ENCODE assay signal across 8 cellular contexts in the genomic region with DNA sequence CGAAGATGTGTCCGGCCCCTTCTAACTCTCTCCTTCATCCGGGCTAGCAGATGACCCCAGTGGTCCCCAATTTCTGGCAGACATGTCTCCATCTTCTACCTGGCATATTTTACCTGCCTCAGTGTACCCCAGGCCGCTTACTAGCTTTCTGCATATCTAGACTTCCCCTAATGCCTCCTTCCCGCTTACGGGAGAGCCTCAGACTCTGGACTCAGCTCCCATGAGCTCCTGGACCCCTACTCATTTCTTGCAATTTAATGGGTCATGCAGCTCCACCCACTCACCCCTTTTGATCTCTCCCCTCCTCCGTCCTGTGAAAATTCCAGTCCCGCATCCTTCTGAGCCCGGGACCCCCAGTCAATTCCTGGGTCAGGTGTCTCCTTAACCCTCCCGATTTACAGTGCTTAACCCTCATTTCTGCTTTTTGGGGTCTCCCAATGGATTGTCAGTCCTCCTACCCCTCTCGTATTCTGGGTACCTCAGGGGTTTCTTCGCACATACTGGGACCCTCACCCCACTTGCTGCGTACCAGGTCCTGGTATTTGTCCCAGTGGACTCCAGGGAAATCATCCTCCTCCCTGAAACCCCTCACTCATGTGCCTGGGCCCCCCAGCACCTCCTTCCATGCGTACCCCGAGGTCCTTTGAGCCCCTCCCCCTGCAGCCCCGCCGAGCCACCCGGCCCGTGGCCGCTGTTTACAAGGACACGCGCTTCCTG. TPM values are rescaled to one million over a fixed set of nuclear protein-coding genes. Genes with fewer than 3 reads are reported as not detected.
A peak's percentile ranks its signal among the peaks of the same experiment; 100 is the strongest.
DNase-seq lines count a peak whose midpoint lies in the region; ATAC-seq and TF ChIP-seq lines count a peak whose summit lies in the region.

No MANE protein-coding gene starts in this region.

- no peak for DNase-seq in GM06990 (ENCODE audit: extremely low read depth, insufficient read length)
- DNase-seq in SJSA1 (ENCODE audit: low read depth in 1 of 2, low spot score in 2 of 2) = no peak
- DNase-seq in esophagus squamous epithelium (lab: John Stamatoyannopoulos, UW) = no peak
- no peak for DNase-seq in retinal pigment epithelial cell (ENCODE audit: low read depth)
- no peak for DNase-seq in NCI-H2029 (lab: John Stamatoyannopoulos, UW)

- H3K4me3 ChIP-seq in GM06990 (replicated peaks; ENCODE audit: low read depth, low read length) (peak overlapping the region; percentile 96), SJSA1 (peak overlapping the region; percentile 70), esophagus squamous epithelium (peak overlapping the region; percentile 79 to 89 (median 88)), retinal pigment epithelial cell (ENCODE audit: low read length) (peak overlapping the region; percentile 76)

- no peaks in the 10 kb centered on the region for H3K27me3 ChIP-seq in GM06990 (replicated peaks; ENCODE audit: control insufficient read depth, insufficient read depth, low read length)
- H3K27me3 ChIP-seq in SJSA1 (replicated peaks) = no peaks in the 10 kb centered on the region
- no peaks in the 10 kb centered on the region for H3K27me3 ChIP-seq in esophagus squamous epithelium

- 1% methylated on average over 15 to 16 of the region's 22 CpGs for WGBS in esophagus squamous epithelium, 2 donors

- H3K4me1 ChIP-seq in SJSA1 (replicated peaks) (peaks cover 67% of the 10 kb centered on the region), esophagus squamous epithelium (peaks cover 50 to 77% (median 62%) of the 10 kb centered on the region in 3 donors)

- TF ChIP-seq CTCF in GM06990 (IDR thresholded peaks at IDR 0.05; ENCODE audit: insufficient read depth, low read length, poor library complexity, severe bottlenecking) = no peak
- no peak for TF ChIP-seq CTCF in esophagus squamous epithelium (IDR thresholded peaks at IDR 0.05)
- no peak for TF ChIP-seq CTCF in retinal pigment epithelial cell (conservative IDR thresholded peaks at IDR 0.05; ENCODE audit: low read depth, low read length)

- H3K9me3 ChIP-seq in SJSA1 (replicated peaks) (no peaks in the 10 kb centered on the region), esophagus squamous epithelium (no peaks in the 10 kb centered on the region)

- H3K36me3 ChIP-seq in GM06990 (ENCODE audit: control insufficient read depth, insufficient read depth, low read length) = no peaks in the 10 kb centered on the region
- H3K36me3 ChIP-seq in SJSA1 = peaks cover 16% of the 10 kb centered on the region
- peaks cover 0 to 11% (median 0%) of the 10 kb centered on the region in 3 donors for H3K36me3 ChIP-seq in esophagus squamous epithelium

- no peak for ATAC-seq in HG02981 (IDR thresholded peaks at IDR 0.05; ENCODE audit: unreplicated experiment)
- ATAC-seq in GM21825 (IDR thresholded peaks at IDR 0.05; ENCODE audit: unreplicated experiment) = no peak
- ATAC-seq in HG02798 (IDR thresholded peaks at IDR 0.05; ENCODE audit: poor library complexity, unreplicated experiment) = no peak

- intact Hi-C loops in esophagus squamous epithelium (cut with DNase I) = no loop called here

- H3K27ac ChIP-seq in SJSA1 (peak overlapping the region; percentile 69), esophagus squamous epithelium (peak overlapping the region; percentile 99)

- TF ChIP-seq POLR2A in esophagus squamous epithelium (IDR thresholded peaks at IDR 0.05) = no peak

RNA-seq across cellular contexts. Expression of a gene that starts 0.5 kb away (rescaled TPM):
- 112 and 115 TPM in 2 replicates for total RNA-seq in SJSA1 (2014; rRNA removed; shearing (Covaris generic))
- 100 to 1,000 TPM; 260 to 945 (median 388) TPM for total RNA-seq in esophagus squamous epithelium

RNA-seq across cellular contexts. Expression of a gene that starts 10.8 kb away (rescaled TPM):
- total RNA-seq in SJSA1 (2014; rRNA removed; shearing (Covaris generic)) = 4.6 and 8.7 TPM in 2 replicates
- 100 to 1,000 TPM; 211 to 436 (median 345) TPM for total RNA-seq in esophagus squamous epithelium

RNA-seq across cellular contexts. Expression of a gene that starts 11.1 kb away (rescaled TPM):
- total RNA-seq in SJSA1 (2014; rRNA removed; shearing (Covaris generic)) = not detected in 2 replicates
- not detected for total RNA-seq in esophagus squamous epithelium

RNA-seq across cellular contexts. Expression of a gene that starts 15.4 kb away (rescaled TPM):
- 12.4 and 27.5 TPM in 2 replicates for total RNA-seq in SJSA1 (2014; rRNA removed; shearing (Covaris generic))
- total RNA-seq in esophagus squamous epithelium = 10 to 100 TPM; 41.4 to 76.5 (median 61.6) TPM

RNA-seq across cellular contexts. Expression of a gene that starts 15.6 kb away (rescaled TPM):
- 68.8 and 78.9 TPM in 2 replicates for total RNA-seq in SJSA1 (2014; rRNA removed; shearing (Covaris generic))
- total RNA-seq in esophagus squamous epithelium = 10 to 100 TPM in 3 of 4 donors, 1 to 10 TPM in 1; 7.1 to 19.2 (median 14.9) TPM

Comparison
In these comparisons a context has a peak if more than half of its experiments do, and no peak if none do; other contexts are left out.
1. RNA of a gene that starts 10.8 kb away (total RNA-seq): 211 to 436 TPM in esophagus squamous epithelium; 4.6 to 8.7 TPM in SJSA1; every median in the first group is over 10 times any median in the second.
2. Peak in every context shown above with its lines, with median percentiles within 50 percentile points of each other: H3K4me3 ChIP-seq.